In genomic region chr19:34454685-34455084, GRCh38 we compare ENCODE assay signal across 15 cellular contexts. TPM values are rescaled to one million over a fixed set of nuclear protein-coding genes. Genes with fewer than 3 reads are reported as not detected.
DNase-seq lines count a peak whose midpoint lies in the region; ATAC-seq and TF ChIP-seq lines count a peak whose summit lies in the region.
"Had no signal": no experiment of that assay in that cellular context is flagged by ENCODE, and none has a peak within 500 bp of the region (broad histone marks: within the 10 kb centered on the region; RNA-seq: fewer than 3 reads in every experiment).

No MANE protein-coding gene starts in this region.

- H3K27me3 Mint-ChIP-seq in natural killer cell treated with Interleukin-12 subunit alpha and Interleukin-12 subunit beta and Interleukin-15 and Interleukin-18, amount 100 ng/mL, for 72 hours = no peaks in the 10 kb centered on the region
- H3K27me3 Mint-ChIP-seq: CD8-positive, alpha-beta memory T cell had no signal

- H3F3A ChIP-seq in GM23248 (ENCODE audit: insufficient read depth) = peaks cover 45% of the 10 kb centered on the region

- TSS peak; percentile 24 for BruUV-seq in Panc1 (replicated peaks; lab: Mats Ljungman, UMichigan)

- peaks cover 3% of the 10 kb centered on the region; the same call in 1 of the 2 replicates for H4K20me1 ChIP-seq in GM23248 (ENCODE audit: insufficient read depth)

- intact Hi-C loops in Panc1 (cut with micrococcal nuclease; ENCODE audit: unreplicated experiment) = no loop called here

- H3K9me3 ChIP-seq in GM23248 (ENCODE audit: low read depth) (no peaks in the 10 kb centered on the region), Panc1 (ENCODE audit: control insufficient read depth, insufficient read depth, low read depth, low read length) (no peaks in the 10 kb centered on the region)
- H3K9me3 ChIP-seq: BLaER1 had no signal

- peaks cover 48% of the 10 kb centered on the region for H3K79me2 ChIP-seq in GM23248 (ENCODE audit: insufficient read depth)

- peak overlapping the region in 1 of 2 donors; percentile 70 for H3K27ac Mint-ChIP-seq in natural killer cell treated with Interleukin-12 subunit alpha and Interleukin-12 subunit beta and Interleukin-15 and Interleukin-18, amount 100 ng/mL, for 72 hours

- H3K4me3 ChIP-seq in GM23248 = no peak overlapping the region
- H3K4me3 ChIP-seq in Panc1 (ENCODE audit: low read depth in 2 of 2, low read length in 2 of 2) = no peak overlapping the region
- H3K4me3 ChIP-seq: BLaER1 had no signal

- POLR2A ChIA-PET in Panc1 (lab: Charles Lee) = no interaction called here

- no peaks in the 10 kb centered on the region for H3K27me3 ChIP-seq in GM23248 (replicated peaks; ENCODE audit: insufficient read depth)
- no peaks in the 10 kb centered on the region for H3K27me3 ChIP-seq in Panc1 (ENCODE audit: control insufficient read depth, insufficient read depth, low read length)
- H3K27me3 ChIP-seq: BLaER1 had no signal

- in situ Hi-C loops in GM23248 (cut with MboI) = no loop called here
- in situ Hi-C loops in Panc1 (cut with HindIII; ENCODE audit: low pct_unique_long_range_greater_than_20kb, low sequenced_read_pairs) = no loop called here

- H3K4me1 ChIP-seq in GM23248 (ENCODE audit: insufficient read depth) (peaks cover 29% of the 10 kb centered on the region), Panc1 (ENCODE audit: control insufficient read depth, insufficient read depth, low read length) (no peaks in the 10 kb centered on the region)
- H3K4me1 ChIP-seq: BLaER1 had no signal

- peak; percentile 53 to 72 for ATAC-seq in activated CD4-positive, CD25-positive, alpha-beta regulatory T cell treated with anti-CD3 and anti-CD28 coated beads, Interleukin-2, amount 50 U/mL, for 24 hours
- ATAC-seq in Panc1 = no peak
- ATAC-seq in natural killer cell treated with Interleukin-12 subunit alpha and Interleukin-12 subunit beta and Interleukin-15 and Interleukin-18, amount 100 ng/mL, for 72 hours = peak in 1 of 2 donors; percentile 62
- ATAC-seq in HG02852 (IDR thresholded peaks at IDR 0.05; ENCODE audit: unreplicated experiment) = no peak
- ATAC-seq: HCT116 had no signal

- no peak for DNase-seq in activated CD4-positive, CD25-positive, alpha-beta regulatory T cell treated with anti-CD3 and anti-CD28 coated beads, Interleukin-2, amount 50 U/mL, for 72 hours
- DNase-seq in GM23248 = no peak
- DNase-seq in Panc1 (ENCODE audit: low read depth, low spot score) = no peak
- DNase-seq in natural killer cell treated with Interleukin-12 subunit alpha and Interleukin-12 subunit beta and Interleukin-15 and Interleukin-18, amount 100 ng/mL, for 72 hours (ENCODE audit: low spot score) = no peak
- no peak for DNase-seq in T-helper 9 cell
- DNase-seq in NCI-H187 treated with DMSO at 0.1 percent for 48 hours (lab: John Stamatoyannopoulos, UW) = no peak
- DNase-seq: AML-193; CD8-positive, alpha-beta memory T cell; DMS53; GF-D8 had no signal

- peak overlapping the region; percentile 37 for H3K27ac ChIP-seq in GM23248
- no peak overlapping the region for H3K27ac ChIP-seq in Panc1 (ENCODE audit: low read length)
- H3K27ac ChIP-seq: 22Rv1, BLaER1 had no signal

- no peaks in the 10 kb centered on the region for H3K9me2 ChIP-seq in GM23248 (ENCODE audit: insufficient read depth)

- H3K4me3 Mint-ChIP-seq in natural killer cell treated with Interleukin-12 subunit alpha and Interleukin-12 subunit beta and Interleukin-15 and Interleukin-18, amount 100 ng/mL, for 72 hours = peak overlapping the region; percentile 47
- H3K4me3 Mint-ChIP-seq: CD8-positive, alpha-beta memory T cell had no signal

- whole genome bisulfite sequencing in GM23248 (ENCODE audit: low coverage in 1 of 2, low lambda C conversion rate in 2 of 2, missing lambda C conversion rate in 2 of 2), 2 experiments = 97 to 100% methylated on average over 3 of the region's 3 CpGs

- peaks cover 5 to 19% of the 10 kb centered on the region in 2 donors for H3K4me1 Mint-ChIP-seq in natural killer cell treated with Interleukin-12 subunit alpha and Interleukin-12 subunit beta and Interleukin-15 and Interleukin-18, amount 100 ng/mL, for 72 hours (ENCODE audit: low read depth in 2 of 2)

- peaks cover 43% of the 10 kb centered on the region for H3K36me3 Mint-ChIP-seq in natural killer cell treated with Interleukin-12 subunit alpha and Interleukin-12 subunit beta and Interleukin-15 and Interleukin-18, amount 100 ng/mL, for 72 hours

- H3K36me3 ChIP-seq in GM23248 (ENCODE audit: low read depth) (peaks cover 51% of the 10 kb centered on the region), Panc1 (ENCODE audit: control insufficient read depth, insufficient read depth, low read length) (peaks cover 53% of the 10 kb centered on the region)

- no peak overlapping the region for H3K9ac ChIP-seq in GM23248
- H3K9ac ChIP-seq: BLaER1 had no signal

- CTCF ChIA-PET in Panc1 (lab: Charles Lee) = interaction anchor here (0.6 kb wide), 1 partner anchor 11 kb away, joined by 10 read pairs; no protein-coding TSS in a partner anchor

- H3K4me2 ChIP-seq in GM23248 (ENCODE audit: unreplicated experiment) = peak overlapping the region; percentile 20
- H3K4me2 ChIP-seq: BLaER1 had no signal

- no peak for TF ChIP-seq CTCF in Panc1 (IDR thresholded peaks at IDR 0.05)

- H3K9me3 Mint-ChIP-seq in natural killer cell treated with Interleukin-12 subunit alpha and Interleukin-12 subunit beta and Interleukin-15 and Interleukin-18, amount 100 ng/mL, for 72 hours = no peaks in the 10 kb centered on the region
- H3K9me3 Mint-ChIP-seq: CD8-positive, alpha-beta memory T cell had no signal

- no peak overlapping the region for H2AFZ ChIP-seq in GM23248

RNA-seq across cellular contexts. Expression of gene UBA2, which starts 26.5 kb away (rescaled TPM):
- total RNA-seq in GM23248 (2014; rRNA removed; shearing (Covaris generic)) = 90.7 and 111 TPM in 2 replicates
- polyA plus RNA-seq in GM23248 (2016; fragmentation: Nextera tagmentation; extraction: Ambion mirVana) = 79.1 and 93.1 TPM in 2 replicates
- total RNA-seq in Panc1 (2021; ENCODE audit: unreplicated experiment) = 215 TPM
- 228 TPM for polyA plus RNA-seq in Panc1 (2012; ENCODE audit: insufficient read length)
- 100 to 1,000 TPM; 121 to 180 TPM for total RNA-seq in natural killer cell treated with Interleukin-12 subunit alpha and Interleukin-12 subunit beta and Interleukin-15 and Interleukin-18, amount 100 ng/mL, for 72 hours

RNA-seq across cellular contexts. Expression of gene WTIP, which starts 26.9 kb away (rescaled TPM):
- 35.2 and 37.2 TPM in 2 replicates for total RNA-seq in GM23248 (2014; rRNA removed; shearing (Covaris generic))
- polyA plus RNA-seq in GM23248 (2016; fragmentation: Nextera tagmentation; extraction: Ambion mirVana) = 2.2 and 3.5 TPM in 2 replicates
- total RNA-seq in Panc1 (2021; ENCODE audit: unreplicated experiment) = 73.6 TPM
- polyA plus RNA-seq in Panc1 (2012; ENCODE audit: insufficient read length) = 72.0 TPM
- 1 to 10 TPM; 1.1 to 1.2 TPM for total RNA-seq in natural killer cell treated with Interleukin-12 subunit alpha and Interleukin-12 subunit beta and Interleukin-15 and Interleukin-18, amount 100 ng/mL, for 72 hours
- polyA plus RNA-seq: CD8-positive, alpha-beta memory T cell had no signal

RNA-seq across cellular contexts. Expression of gene PDCD2L, which starts 50.5 kb away (rescaled TPM):
- 7.1 and 13.4 TPM in 2 replicates for total RNA-seq in GM23248 (2014; rRNA removed; shearing (Covaris generic))
- polyA plus RNA-seq in GM23248 (2016; fragmentation: Nextera tagmentation; extraction: Ambion mirVana) = 5.4 and 7.4 TPM in 2 replicates
- 36.4 TPM for total RNA-seq in Panc1 (2021; ENCODE audit: unreplicated experiment)
- polyA plus RNA-seq in Panc1 (2012; ENCODE audit: insufficient read length) = 31.8 TPM
- total RNA-seq in natural killer cell treated with Interleukin-12 subunit alpha and Interleukin-12 subunit beta and Interleukin-15 and Interleukin-18, amount 100 ng/mL, for 72 hours = 10 to 100 TPM; 18.2 to 28.4 TPM

Comparison
In these comparisons a context has a peak if more than half of its experiments do, and no peak if none do; other contexts are left out.
1. ATAC-seq: peak in activated CD4-positive, CD25-positive, alpha-beta regulatory T cell treated with anti-CD3 and anti-CD28 coated beads, Interleukin-2, amount 50 U/mL, for 24 hours (2 of 2); none in Panc1 (single experiment) and HG02852 (single experiment).
2. RNA of gene WTIP, which starts 26.9 kb away (total RNA-seq): 73.6 TPM in Panc1 (single experiment) and 35.2 to 37.2 TPM in GM23248; 1.1 to 1.2 TPM in natural killer cell treated with Interleukin-12 subunit alpha and Interleukin-12 subunit beta and Interleukin-15 and Interleukin-18, amount 100 ng/mL, for 72 hours; every median in the first group is over 10 times any median in the second.